15 cellular contexts compared by ENCODE assay signal in the genomic region with DNA sequence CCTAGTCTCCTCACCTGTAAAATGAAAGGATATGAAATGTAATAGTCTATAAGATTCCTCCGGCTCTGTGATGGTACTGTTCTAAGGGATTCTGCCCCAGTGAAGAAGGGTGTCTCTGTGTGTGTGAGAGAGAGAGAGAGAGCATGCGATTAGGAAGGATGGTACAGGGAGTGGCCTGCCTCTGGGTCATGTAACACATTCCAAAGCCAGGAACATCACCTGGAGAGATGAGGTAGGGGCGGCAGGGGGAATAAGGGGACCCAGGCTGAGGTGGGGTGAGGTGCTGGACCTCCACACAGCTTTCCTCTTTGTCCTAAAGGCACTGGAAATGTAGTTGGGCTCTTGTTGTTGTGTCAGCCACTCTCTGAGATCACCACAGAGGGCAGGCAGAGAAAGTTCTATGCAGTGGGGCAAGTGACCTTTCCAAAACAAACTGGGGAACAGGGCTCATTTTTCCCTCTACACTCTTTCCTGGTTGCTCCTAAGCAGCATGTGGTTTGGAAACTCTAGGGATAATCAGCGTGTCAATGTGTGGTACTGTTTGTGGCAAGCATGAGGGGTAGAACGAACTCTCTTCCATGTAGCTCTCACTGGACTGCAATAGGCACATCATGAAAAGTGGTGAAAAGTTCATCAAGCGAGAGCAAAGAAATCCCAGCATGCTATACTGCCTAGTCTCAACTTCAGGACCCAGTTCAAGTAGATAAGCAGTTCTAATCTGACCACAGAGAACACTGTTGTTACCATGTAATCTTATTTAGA.
A peak's percentile ranks its signal among the peaks of the same experiment; 100 is the strongest.
DNase-seq lines count a peak whose midpoint lies in the region; ATAC-seq and TF ChIP-seq lines count a peak whose summit lies in the region.
"Had no signal": no experiment of that assay in that cellular context is flagged by ENCODE, and none has a peak within 500 bp of the region (broad histone marks: within the 10 kb centered on the region; RNA-seq: fewer than 3 reads in every experiment).

No MANE protein-coding gene starts in this region.

- CTCF ChIA-PET in Calu3 (lab: Charles Lee) (no interaction called here), RWPE1 (lab: Yijun Ruan, JAX) (interaction anchor here (0.8 kb wide), 1 partner anchor 32 kb away, joined by 4 read pairs; no protein-coding TSS in a partner anchor)
- CTCF ChIA-PET in activated CD4-positive, alpha-beta memory T cell treated with anti-CD3 and anti-CD28 coated beads for 36 hours (lab: Charles Lee), result no interaction called here

- H3K9me3 ChIP-seq in RWPE2 (ENCODE audit: severe bottlenecking) (no peaks in the 10 kb centered on the region), endodermal cell (ENCODE audit: control insufficient read depth, low read length) (no peaks in the 10 kb centered on the region)

- H3K9me3 Mint-ChIP-seq in Calu3 (ENCODE audit: low read depth, unreplicated experiment) (no peaks in the 10 kb centered on the region), endodermal cell (no peaks in the 10 kb centered on the region), progenitor cell of endocrine pancreas (ENCODE audit: low read depth) (no peaks in the 10 kb centered on the region)
- H3K9me3 Mint-ChIP-seq in activated CD4-positive, alpha-beta memory T cell treated with anti-CD3 and anti-CD28 coated beads for 36 hours, result peaks cover 2% of the 10 kb centered on the region

- peaks cover 6% of the 10 kb centered on the region for H3K36me3 Mint-ChIP-seq in Calu3 (ENCODE audit: insufficient read depth, unreplicated experiment)
- peaks cover 8% of the 10 kb centered on the region for H3K36me3 Mint-ChIP-seq in endodermal cell (ENCODE audit: low read depth)
- peaks cover 1% of the 10 kb centered on the region for H3K36me3 Mint-ChIP-seq in progenitor cell of endocrine pancreas (ENCODE audit: insufficient read depth)
- peaks cover 4% of the 10 kb centered on the region for H3K36me3 Mint-ChIP-seq in activated CD4-positive, alpha-beta memory T cell treated with anti-CD3 and anti-CD28 coated beads for 36 hours

- no peaks in the 10 kb centered on the region for H3K36me3 ChIP-seq in RWPE2 (ENCODE audit: low read depth)
- H3K36me3 ChIP-seq in endodermal cell (ENCODE audit: control insufficient read depth, insufficient read depth, low read length), result no peaks in the 10 kb centered on the region

- POLR2A ChIA-PET in activated CD4-positive, alpha-beta memory T cell treated with anti-CD3 and anti-CD28 coated beads for 36 hours (lab: Charles Lee), result no interaction called here
- POLR2A ChIA-PET in RWPE1 (lab: Yijun Ruan, JAX; ENCODE audit: low non-redundant PET), result no interaction called here

- H3K27ac Mint-ChIP-seq in Calu3 (ENCODE audit: unreplicated experiment) (peak overlapping the region; percentile 5), endodermal cell (peak overlapping the region; percentile 19), progenitor cell of endocrine pancreas (peak overlapping the region; percentile 6)
- no peak overlapping the region for H3K27ac Mint-ChIP-seq in activated CD4-positive, alpha-beta memory T cell treated with anti-CD3 and anti-CD28 coated beads for 36 hours

- 0 out of 3 replicates have a peak, but pooled peaks have one; percentile 27 for ATAC-seq in RWPE2 (ENCODE audit: low read depth)

- H3K4me1 Mint-ChIP-seq in Calu3 (ENCODE audit: low read depth, unreplicated experiment) (peaks cover 19% of the 10 kb centered on the region), endodermal cell (peaks cover 68% of the 10 kb centered on the region), progenitor cell of endocrine pancreas (ENCODE audit: low read depth) (peaks cover 26% of the 10 kb centered on the region)
- no peaks in the 10 kb centered on the region for H3K4me1 Mint-ChIP-seq in activated CD4-positive, alpha-beta memory T cell treated with anti-CD3 and anti-CD28 coated beads for 36 hours (ENCODE audit: low read depth)

- no peak overlapping the region for H3K9ac ChIP-seq in endodermal cell (ENCODE audit: extremely low read depth, low read length, poor library complexity, severe bottlenecking)

- intact Hi-C loops in Calu3 (cut with micrococcal nuclease; ENCODE audit: unreplicated experiment), result no loop called here
- intact Hi-C loops in activated CD4-positive, alpha-beta memory T cell treated with anti-CD3 and anti-CD28 coated beads for 36 hours (cut with micrococcal nuclease), result no loop called here

- H3K4me3 Mint-ChIP-seq in Calu3 (ENCODE audit: low read depth, unreplicated experiment) (no peak overlapping the region), endodermal cell (no peak overlapping the region), progenitor cell of endocrine pancreas (ENCODE audit: low read depth) (no peak overlapping the region)
- no peak overlapping the region for H3K4me3 Mint-ChIP-seq in activated CD4-positive, alpha-beta memory T cell treated with anti-CD3 and anti-CD28 coated beads for 36 hours

- no peaks in the 10 kb centered on the region for H3K27me3 Mint-ChIP-seq in Calu3 (ENCODE audit: unreplicated experiment)
- no peaks in the 10 kb centered on the region for H3K27me3 Mint-ChIP-seq in endodermal cell (ENCODE audit: insufficient read depth)
- no peaks in the 10 kb centered on the region for H3K27me3 Mint-ChIP-seq in progenitor cell of endocrine pancreas
- no peaks in the 10 kb centered on the region for H3K27me3 Mint-ChIP-seq in activated CD4-positive, alpha-beta memory T cell treated with anti-CD3 and anti-CD28 coated beads for 36 hours

- H3K27me3 ChIP-seq in RWPE2 (ENCODE audit: insufficient read depth, poor library complexity, severe bottlenecking), result peaks cover 4% of the 10 kb centered on the region
- no peaks in the 10 kb centered on the region for H3K27me3 ChIP-seq in endodermal cell (ENCODE audit: control insufficient read depth, insufficient read depth, low read length, poor library complexity, severe bottlenecking)

- no TSS peak for BruUV-seq in Calu3 (replicated peaks; lab: Mats Ljungman, UMichigan)

- WGBS in endodermal cell (ENCODE audit: insufficient coverage in 1 of 2, insufficient read length in 1 of 2), 2 experiments, result 86 to 88% methylated on average over 2 to 6 of the region's 6 CpGs

- TF ChIP-seq CTCF in Calu3 (IDR thresholded peaks at IDR 0.05; ENCODE audit: unreplicated experiment) (no peak), RWPE2 (IDR thresholded peaks at IDR 0.05; ENCODE audit: poor library complexity, severe bottlenecking) (no peak), endodermal cell (conservative IDR thresholded peaks at IDR 0.05) (no peak), progenitor cell of endocrine pancreas (IDR thresholded peaks at IDR 0.05; ENCODE audit: unreplicated experiment) (no peak), RWPE1 (conservative IDR thresholded peaks at IDR 0.05; ENCODE audit: low read depth) (no peak)

- H3K4me1 ChIP-seq in RWPE2 (ENCODE audit: insufficient read depth, poor library complexity, severe bottlenecking), result no peaks in the 10 kb centered on the region
- H3K4me1 ChIP-seq in endodermal cell (ENCODE audit: control insufficient read depth, insufficient read depth, low read length), result peaks cover 7% of the 10 kb centered on the region

- no peak overlapping the region for H3K27ac ChIP-seq in RWPE2 (ENCODE audit: poor library complexity, severe bottlenecking)
- H3K27ac ChIP-seq in endodermal cell (ENCODE audit: low read depth, low read length), result no peak overlapping the region
- no peak overlapping the region for H3K27ac ChIP-seq in RWPE1

- DNase-seq in Calu3 (no peak), RWPE2 (ENCODE audit: low spot score) (no peak), endodermal cell (peak; percentile 63), progenitor cell of endocrine pancreas (ENCODE audit: low spot score, unreplicated experiment) (no peak), DMS 273 (lab: John Stamatoyannopoulos, UW; ENCODE audit: unreplicated experiment) (no peak), RWPE1 (ENCODE audit: low spot score) (no peak)
- DNase-seq in activated CD4-positive, alpha-beta memory T cell treated with anti-CD3 and anti-CD28 coated beads for 36 hours, result no peak
- DNase-seq: C1 segment of cervical spinal cord, NCI-H1048, NCI-H1436 treated with DMSO at 0.1 percent for 48 hours, NCI-H2029 treated with DMSO at 0.1 percent for 48 hours, NCI-H2171 treated with DMSO at 0.1 percent for 48 hours, NCI-H446 treated with DMSO at 0.1 percent for 48 hours, NCI-H748 treated with DMSO at 0.1 percent for 48 hours, OCI-M1 had no signal

- H3K4me3 ChIP-seq in RWPE2 (ENCODE audit: severe bottlenecking) (no peak overlapping the region), endodermal cell (ENCODE audit: low read length) (no peak overlapping the region)
